Comparison of ENCODE assay signal across 1 cellular context in the genomic region with DNA sequence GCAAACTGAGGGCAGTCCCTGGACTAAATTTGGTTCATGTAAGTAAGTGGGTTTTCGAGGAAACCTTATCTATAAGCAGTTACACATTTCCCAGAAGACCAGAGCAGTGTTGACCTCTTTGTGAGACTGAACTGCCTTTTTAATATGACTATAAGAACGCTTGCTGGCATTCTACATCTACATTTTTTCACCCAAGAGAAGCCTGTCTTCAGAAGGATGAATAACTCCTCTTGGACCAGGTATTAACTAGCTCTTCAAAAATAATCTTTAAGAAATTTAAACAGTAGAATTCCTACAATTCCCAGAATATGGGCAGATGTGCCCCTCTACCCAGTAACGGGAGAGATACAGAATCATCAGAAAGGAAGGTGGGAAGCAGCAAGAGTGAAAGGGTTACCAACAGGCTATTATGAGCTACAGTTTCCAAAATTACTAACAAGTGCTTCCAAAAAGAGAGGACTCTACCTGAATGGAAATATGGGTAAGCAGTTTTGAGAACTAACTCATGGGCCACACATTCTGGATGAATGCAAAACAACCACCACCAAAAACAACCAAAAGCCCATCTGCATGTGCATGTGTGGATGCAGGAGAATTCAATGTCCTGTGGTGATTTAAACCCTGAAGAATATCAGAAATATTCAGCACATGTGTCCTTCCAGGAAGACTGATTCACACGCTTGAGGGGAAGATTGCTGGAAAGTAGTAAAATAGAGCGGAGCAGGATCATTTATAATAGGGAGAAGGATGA.
TF ChIP-seq lines count a peak whose summit lies in the region.

No MANE protein-coding gene starts in this region.

TF ChIP-seq in K562, 482 proteins besides CTCF, POLR2A, EP300 and RAD21 (continued from another document):
- TF ChIP-seq, protein P1, sequence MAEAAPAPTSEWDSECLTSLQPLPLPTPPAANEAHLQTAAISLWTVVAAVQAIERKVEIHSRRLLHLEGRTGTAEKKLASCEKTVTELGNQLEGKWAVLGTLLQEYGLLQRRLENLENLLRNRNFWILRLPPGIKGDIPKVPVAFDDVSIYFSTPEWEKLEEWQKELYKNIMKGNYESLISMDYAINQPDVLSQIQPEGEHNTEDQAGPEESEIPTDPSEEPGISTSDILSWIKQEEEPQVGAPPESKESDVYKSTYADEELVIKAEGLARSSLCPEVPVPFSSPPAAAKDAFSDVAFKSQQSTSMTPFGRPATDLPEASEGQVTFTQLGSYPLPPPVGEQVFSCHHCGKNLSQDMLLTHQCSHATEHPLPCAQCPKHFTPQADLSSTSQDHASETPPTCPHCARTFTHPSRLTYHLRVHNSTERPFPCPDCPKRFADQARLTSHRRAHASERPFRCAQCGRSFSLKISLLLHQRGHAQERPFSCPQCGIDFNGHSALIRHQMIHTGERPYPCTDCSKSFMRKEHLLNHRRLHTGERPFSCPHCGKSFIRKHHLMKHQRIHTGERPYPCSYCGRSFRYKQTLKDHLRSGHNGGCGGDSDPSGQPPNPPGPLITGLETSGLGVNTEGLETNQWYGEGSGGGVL (CRISPR knock-in tag; IDR thresholded peaks at IDR 0.05): no peak
- TF ChIP-seq IRF2 (CRISPR knock-in tag; IDR thresholded peaks at IDR 0.05): no peak
- peak in 1 of 2 experiments; percentile 69; a peak in 1 of 3 replicates for TF ChIP-seq CBX3 (IDR thresholded peaks at IDR 0.05; ENCODE audit: borderline replicate concordance in 1 of 2, low read length in 2 of 2)
- TF ChIP-seq, protein P2, sequence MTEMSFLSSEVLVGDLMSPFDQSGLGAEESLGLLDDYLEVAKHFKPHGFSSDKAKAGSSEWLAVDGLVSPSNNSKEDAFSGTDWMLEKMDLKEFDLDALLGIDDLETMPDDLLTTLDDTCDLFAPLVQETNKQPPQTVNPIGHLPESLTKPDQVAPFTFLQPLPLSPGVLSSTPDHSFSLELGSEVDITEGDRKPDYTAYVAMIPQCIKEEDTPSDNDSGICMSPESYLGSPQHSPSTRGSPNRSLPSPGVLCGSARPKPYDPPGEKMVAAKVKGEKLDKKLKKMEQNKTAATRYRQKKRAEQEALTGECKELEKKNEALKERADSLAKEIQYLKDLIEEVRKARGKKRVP (CRISPR knock-in tag; IDR thresholded peaks at IDR 0.05): no peak
- peak; percentile 73; the same call in 1 of the 2 replicates for TF ChIP-seq L3MBTL2 (IDR thresholded peaks at IDR 0.05)
- TF ChIP-seq NR2C1 (IDR thresholded peaks at IDR 0.05): no peak; the same call in 1 of the 2 replicates
- TF ChIP-seq NR2C1 (tag; IDR thresholded peaks at IDR 0.05): peak; percentile 47; the same call in 1 of the 2 replicates
- peak; percentile 73 for TF ChIP-seq TBP (optimal IDR thresholded peaks at IDR 0.05; ENCODE audit: low read depth, low read length)
- TF ChIP-seq TAF9B (IDR thresholded peaks at IDR 0.05; ENCODE audit: partially characterized antibody): peak; percentile 46
- TF ChIP-seq NR4A1 (CRISPR knock-in tag; IDR thresholded peaks at IDR 0.05): no peak
- TF ChIP-seq NR4A1 (tag; IDR thresholded peaks at IDR 0.05): no peak
- TF ChIP-seq, protein P3, sequence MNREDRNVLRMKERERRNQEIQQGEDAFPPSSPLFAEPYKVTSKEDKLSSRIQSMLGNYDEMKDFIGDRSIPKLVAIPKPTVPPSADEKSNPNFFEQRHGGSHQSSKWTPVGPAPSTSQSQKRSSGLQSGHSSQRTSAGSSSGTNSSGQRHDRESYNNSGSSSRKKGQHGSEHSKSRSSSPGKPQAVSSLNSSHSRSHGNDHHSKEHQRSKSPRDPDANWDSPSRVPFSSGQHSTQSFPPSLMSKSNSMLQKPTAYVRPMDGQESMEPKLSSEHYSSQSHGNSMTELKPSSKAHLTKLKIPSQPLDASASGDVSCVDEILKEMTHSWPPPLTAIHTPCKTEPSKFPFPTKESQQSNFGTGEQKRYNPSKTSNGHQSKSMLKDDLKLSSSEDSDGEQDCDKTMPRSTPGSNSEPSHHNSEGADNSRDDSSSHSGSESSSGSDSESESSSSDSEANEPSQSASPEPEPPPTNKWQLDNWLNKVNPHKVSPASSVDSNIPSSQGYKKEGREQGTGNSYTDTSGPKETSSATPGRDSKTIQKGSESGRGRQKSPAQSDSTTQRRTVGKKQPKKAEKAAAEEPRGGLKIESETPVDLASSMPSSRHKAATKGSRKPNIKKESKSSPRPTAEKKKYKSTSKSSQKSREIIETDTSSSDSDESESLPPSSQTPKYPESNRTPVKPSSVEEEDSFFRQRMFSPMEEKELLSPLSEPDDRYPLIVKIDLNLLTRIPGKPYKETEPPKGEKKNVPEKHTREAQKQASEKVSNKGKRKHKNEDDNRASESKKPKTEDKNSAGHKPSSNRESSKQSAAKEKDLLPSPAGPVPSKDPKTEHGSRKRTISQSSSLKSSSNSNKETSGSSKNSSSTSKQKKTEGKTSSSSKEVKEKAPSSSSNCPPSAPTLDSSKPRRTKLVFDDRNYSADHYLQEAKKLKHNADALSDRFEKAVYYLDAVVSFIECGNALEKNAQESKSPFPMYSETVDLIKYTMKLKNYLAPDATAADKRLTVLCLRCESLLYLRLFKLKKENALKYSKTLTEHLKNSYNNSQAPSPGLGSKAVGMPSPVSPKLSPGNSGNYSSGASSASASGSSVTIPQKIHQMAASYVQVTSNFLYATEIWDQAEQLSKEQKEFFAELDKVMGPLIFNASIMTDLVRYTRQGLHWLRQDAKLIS (CRISPR knock-in tag; IDR thresholded peaks at IDR 0.05): no peak
- no peak for TF ChIP-seq PHB (CRISPR knock-in tag; IDR thresholded peaks at IDR 0.05)
- peak; percentile 80 for TF ChIP-seq LEF1 (IDR thresholded peaks at IDR 0.05)
- TF ChIP-seq LCOR (CRISPR knock-in tag; IDR thresholded peaks at IDR 0.05): no peak
- TF ChIP-seq, protein P4, sequence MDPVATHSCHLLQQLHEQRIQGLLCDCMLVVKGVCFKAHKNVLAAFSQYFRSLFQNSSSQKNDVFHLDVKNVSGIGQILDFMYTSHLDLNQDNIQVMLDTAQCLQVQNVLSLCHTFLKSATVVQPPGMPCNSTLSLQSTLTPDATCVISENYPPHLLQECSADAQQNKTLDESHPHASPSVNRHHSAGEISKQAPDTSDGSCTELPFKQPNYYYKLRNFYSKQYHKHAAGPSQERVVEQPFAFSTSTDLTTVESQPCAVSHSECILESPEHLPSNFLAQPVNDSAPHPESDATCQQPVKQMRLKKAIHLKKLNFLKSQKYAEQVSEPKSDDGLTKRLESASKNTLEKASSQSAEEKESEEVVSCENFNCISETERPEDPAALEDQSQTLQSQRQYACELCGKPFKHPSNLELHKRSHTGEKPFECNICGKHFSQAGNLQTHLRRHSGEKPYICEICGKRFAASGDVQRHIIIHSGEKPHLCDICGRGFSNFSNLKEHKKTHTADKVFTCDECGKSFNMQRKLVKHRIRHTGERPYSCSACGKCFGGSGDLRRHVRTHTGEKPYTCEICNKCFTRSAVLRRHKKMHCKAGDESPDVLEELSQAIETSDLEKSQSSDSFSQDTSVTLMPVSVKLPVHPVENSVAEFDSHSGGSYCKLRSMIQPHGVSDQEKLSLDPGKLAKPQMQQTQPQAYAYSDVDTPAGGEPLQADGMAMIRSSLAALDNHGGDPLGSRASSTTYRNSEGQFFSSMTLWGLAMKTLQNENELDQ (CRISPR knock-in tag; IDR thresholded peaks at IDR 0.05; ENCODE audit: borderline replicate concordance): no peak
- TF ChIP-seq RB1 (IDR thresholded peaks at IDR 0.05; ENCODE audit: low read depth): no peak
- no peak for TF ChIP-seq SRSF3 (IDR thresholded peaks at IDR 0.05; ENCODE audit: insufficient read depth, low read length)
- no peak for TF ChIP-seq HDAC8 (tag; IDR thresholded peaks at IDR 0.05)
- no peak for TF ChIP-seq ZNF707 (CRISPR knock-in tag; conservative IDR thresholded peaks at IDR 0.05)
- peak in 1 of 2 experiments; percentile 89; a peak in 2 of 4 replicates for TF ChIP-seq TBL1XR1 (IDR thresholded peaks at IDR 0.05; ENCODE audit: low read length in 2 of 2)
- TF ChIP-seq ZZZ3 (IDR thresholded peaks at IDR 0.05): no peak
- no peak for TF ChIP-seq FOXJ3 (CRISPR knock-in tag; IDR thresholded peaks at IDR 0.05)
- no peak for TF ChIP-seq CBX2 (IDR thresholded peaks at IDR 0.05; ENCODE audit: insufficient read depth, low read length, poor library complexity, severe bottlenecking)
- no peak for TF ChIP-seq HDAC2 (IDR thresholded peaks at IDR 0.05)
- TF ChIP-seq, protein P5, sequence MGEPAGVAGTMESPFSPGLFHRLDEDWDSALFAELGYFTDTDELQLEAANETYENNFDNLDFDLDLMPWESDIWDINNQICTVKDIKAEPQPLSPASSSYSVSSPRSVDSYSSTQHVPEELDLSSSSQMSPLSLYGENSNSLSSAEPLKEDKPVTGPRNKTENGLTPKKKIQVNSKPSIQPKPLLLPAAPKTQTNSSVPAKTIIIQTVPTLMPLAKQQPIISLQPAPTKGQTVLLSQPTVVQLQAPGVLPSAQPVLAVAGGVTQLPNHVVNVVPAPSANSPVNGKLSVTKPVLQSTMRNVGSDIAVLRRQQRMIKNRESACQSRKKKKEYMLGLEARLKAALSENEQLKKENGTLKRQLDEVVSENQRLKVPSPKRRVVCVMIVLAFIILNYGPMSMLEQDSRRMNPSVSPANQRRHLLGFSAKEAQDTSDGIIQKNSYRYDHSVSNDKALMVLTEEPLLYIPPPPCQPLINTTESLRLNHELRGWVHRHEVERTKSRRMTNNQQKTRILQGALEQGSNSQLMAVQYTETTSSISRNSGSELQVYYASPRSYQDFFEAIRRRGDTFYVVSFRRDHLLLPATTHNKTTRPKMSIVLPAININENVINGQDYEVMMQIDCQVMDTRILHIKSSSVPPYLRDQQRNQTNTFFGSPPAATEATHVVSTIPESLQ (CRISPR knock-in tag; IDR thresholded peaks at IDR 0.05): no peak
- TF ChIP-seq SIN3A (IDR thresholded peaks at IDR 0.05; ENCODE audit: borderline replicate concordance in 2 of 2, control insufficient read depth in 1 of 2, low read depth in 2 of 2, low read length in 2 of 2): no peak
- TF ChIP-seq ZNF444 (CRISPR knock-in tag; IDR thresholded peaks at IDR 0.05): no peak
- 0 out of 2 replicates have a peak, but pooled peaks have one; percentile 47 for TF ChIP-seq ZNF584 (CRISPR knock-in tag; IDR thresholded peaks at IDR 0.05; ENCODE audit: low read depth)
- TF ChIP-seq, protein P6, sequence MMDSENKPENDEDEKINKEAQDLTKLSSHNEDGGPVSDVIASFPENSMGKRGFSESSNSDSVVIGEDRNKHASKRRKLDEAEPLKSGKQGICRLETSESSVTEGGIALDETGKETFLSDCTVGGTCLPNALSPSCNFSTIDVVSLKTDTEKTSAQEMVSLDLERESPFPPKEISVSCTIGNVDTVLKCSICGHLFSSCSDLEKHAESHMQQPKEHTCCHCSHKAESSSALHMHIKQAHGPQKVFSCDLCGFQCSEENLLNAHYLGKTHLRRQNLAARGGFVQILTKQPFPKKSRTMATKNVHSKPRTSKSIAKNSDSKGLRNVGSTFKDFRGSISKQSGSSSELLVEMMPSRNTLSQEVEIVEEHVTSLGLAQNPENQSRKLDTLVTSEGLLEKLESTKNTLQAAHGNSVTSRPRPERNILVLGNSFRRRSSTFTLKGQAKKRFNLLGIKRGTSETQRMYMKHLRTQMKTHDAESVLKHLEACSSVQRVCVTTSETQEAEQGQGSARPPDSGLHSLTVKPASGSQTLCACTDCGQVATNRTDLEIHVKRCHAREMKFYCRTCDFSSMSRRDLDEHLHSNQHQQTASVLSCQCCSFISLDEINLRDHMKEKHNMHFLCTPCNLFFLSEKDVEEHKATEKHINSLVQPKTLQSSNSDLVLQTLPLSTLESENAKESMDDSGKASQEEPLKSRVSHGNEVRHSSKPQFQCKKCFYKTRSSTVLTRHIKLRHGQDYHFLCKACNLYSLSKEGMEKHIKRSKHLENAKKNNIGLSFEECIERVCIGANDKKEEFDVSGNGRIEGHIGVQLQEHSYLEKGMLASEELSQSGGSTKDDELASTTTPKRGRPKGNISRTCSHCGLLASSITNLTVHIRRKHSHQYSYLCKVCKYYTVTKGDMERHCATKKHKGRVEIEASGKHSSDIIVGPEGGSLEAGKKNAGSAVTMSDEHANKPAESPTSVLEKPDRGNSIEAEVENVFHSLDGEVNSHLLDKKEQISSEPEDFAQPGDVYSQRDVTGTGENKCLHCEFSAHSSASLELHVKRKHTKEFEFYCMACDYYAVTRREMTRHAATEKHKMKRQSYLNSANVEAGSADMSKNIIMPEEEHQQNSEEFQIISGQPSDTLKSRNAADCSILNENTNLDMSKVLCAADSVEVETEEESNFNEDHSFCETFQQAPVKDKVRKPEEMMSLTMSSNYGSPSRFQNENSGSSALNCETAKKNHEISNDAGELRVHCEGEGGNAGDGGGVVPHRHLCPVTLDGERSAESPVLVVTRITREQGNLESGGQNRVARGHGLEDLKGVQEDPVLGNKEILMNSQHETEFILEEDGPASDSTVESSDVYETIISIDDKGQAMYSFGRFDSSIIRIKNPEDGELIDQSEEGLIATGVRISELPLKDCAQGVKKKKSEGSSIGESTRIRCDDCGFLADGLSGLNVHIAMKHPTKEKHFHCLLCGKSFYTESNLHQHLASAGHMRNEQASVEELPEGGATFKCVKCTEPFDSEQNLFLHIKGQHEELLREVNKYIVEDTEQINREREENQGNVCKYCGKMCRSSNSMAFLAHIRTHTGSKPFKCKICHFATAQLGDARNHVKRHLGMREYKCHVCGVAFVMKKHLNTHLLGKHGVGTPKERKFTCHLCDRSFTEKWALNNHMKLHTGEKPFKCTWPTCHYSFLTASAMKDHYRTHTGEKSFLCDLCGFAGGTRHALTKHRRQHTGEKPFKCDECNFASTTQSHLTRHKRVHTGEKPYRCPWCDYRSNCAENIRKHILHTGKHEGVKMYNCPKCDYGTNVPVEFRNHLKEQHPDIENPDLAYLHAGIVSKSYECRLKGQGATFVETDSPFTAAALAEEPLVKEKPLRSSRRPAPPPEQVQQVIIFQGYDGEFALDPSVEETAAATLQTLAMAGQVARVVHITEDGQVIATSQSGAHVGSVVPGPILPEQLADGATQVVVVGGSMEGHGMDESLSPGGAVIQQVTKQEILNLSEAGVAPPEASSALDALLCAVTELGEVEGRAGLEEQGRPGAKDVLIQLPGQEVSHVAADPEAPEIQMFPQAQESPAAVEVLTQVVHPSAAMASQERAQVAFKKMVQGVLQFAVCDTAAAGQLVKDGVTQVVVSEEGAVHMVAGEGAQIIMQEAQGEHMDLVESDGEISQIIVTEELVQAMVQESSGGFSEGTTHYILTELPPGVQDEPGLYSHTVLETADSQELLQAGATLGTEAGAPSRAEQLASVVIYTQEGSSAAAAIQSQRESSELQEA (IDR thresholded peaks at IDR 0.05; ENCODE audit: low read depth): no peak
- TF ChIP-seq ILK (tag; IDR thresholded peaks at IDR 0.05; ENCODE audit: borderline replicate concordance, low read depth): no peak
- TF ChIP-seq NFIX (CRISPR knock-in tag; IDR thresholded peaks at IDR 0.05; ENCODE audit: low read depth): no peak
- no peak for TF ChIP-seq NFE2 (IDR thresholded peaks at IDR 0.05; ENCODE audit: low read depth)
- TF ChIP-seq GTF2A2 (tag; IDR thresholded peaks at IDR 0.05): no peak
- TF ChIP-seq FOXP1 (CRISPR knock-in tag; IDR thresholded peaks at IDR 0.05): no peak
- TF ChIP-seq ZNF431 (CRISPR knock-in tag; IDR thresholded peaks at IDR 0.05): no peak
- TF ChIP-seq PCBP2 (IDR thresholded peaks at IDR 0.05; ENCODE audit: low read depth, low read length, poor library complexity, severe bottlenecking): no peak
- TF ChIP-seq CC2D1A (IDR thresholded peaks at IDR 0.05): peak; percentile 65
